Comparison of ENCODE assay signal across 18 cellular contexts in the genomic region with DNA sequence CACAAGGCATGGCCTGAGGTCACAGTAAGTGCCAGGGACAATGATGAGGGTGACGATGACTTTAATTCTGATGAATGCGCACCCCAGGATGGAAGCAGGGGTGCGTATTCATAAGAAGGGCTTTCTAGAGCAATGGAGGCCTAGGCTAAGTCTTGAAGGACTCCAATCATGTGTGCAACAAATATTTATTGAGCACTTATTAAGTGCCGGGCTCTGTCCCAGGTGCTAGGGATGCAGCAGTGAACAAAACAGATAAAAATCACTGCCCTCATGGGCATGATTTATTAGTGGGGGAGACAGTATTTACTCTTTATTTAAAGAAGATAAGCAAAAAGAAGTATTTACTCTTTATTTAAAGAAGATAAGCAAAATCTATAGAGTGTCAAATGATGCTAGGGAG.
"Had no signal": no experiment of that assay in that cellular context is flagged by ENCODE, and none has a peak within 500 bp of the region (broad histone marks: within the 10 kb centered on the region; RNA-seq: fewer than 3 reads in every experiment).

No MANE protein-coding gene starts in this region.

- H3K27me3 ChIP-seq: cardiac muscle cell, right atrium auricular region had no signal

- H3K4me3 ChIP-seq: cardiac muscle cell, dorsolateral prefrontal cortex, mucosa of descending colon, right atrium auricular region, transverse colon had no signal

- H3K27ac ChIP-seq: cardiac muscle cell, dorsolateral prefrontal cortex, right atrium auricular region, transverse colon had no signal

- H3K4me3 Mint-ChIP-seq: activated CD4-positive, alpha-beta T cell treated with anti-CD3 and anti-CD28 coated beads, Interleukin-2, amount 10 ng/mL, durations not matched to agents 24 days and 14 days; activated CD8-positive, alpha-beta T cell treated with anti-CD3 and anti-CD28 coated beads, Interleukin-2, amount 10 ng/mL, durations not matched to agents 7 days and 5 days; naive thymus-derived CD4-positive, alpha-beta T cell had no signal

- H3K36me3 ChIP-seq: cardiac muscle cell, right atrium auricular region, transverse colon had no signal

- DNase-seq: activated CD4-positive, alpha-beta T cell treated with anti-CD3 and anti-CD28 coated beads, Interleukin-2, amount 10 ng/mL, durations not matched to agents 24 days and 14 days; activated CD8-positive, alpha-beta memory T cell treated with anti-CD3 and anti-CD28 coated beads, Interleukin-2, amount 50 U/mL, for 4 hours; activated CD8-positive, alpha-beta T cell treated with anti-CD3 and anti-CD28 coated beads, Interleukin-2, amount 10 ng/mL, durations not matched to agents 7 days and 5 days; activated gamma-delta T cell; activated T-cell treated with anti-CD3 and anti-CD28 coated beads, Interleukin-2, amount 50 U/mL, for 48 hours; dorsolateral prefrontal cortex; mucosa of descending colon; naive thymus-derived CD4-positive, alpha-beta T cell; posterior cingulate gyrus; stimulated activated CD4-positive, alpha-beta T cell treated with anti-CD3 and anti-CD28 coated beads, Interleukin-2, amount 100 ng/mL, for 48 hours; stimulated activated naive B cell treated with anti-CD40 and anti-IgM and Interleukin-4, amounts not matched to agents 10 μg/mL and 1 μg/mL and 100 μg/mL, for 72 hours; substantia nigra; T-helper 2 cell; transverse colon had no signal

- H3K4me1 ChIP-seq: right atrium auricular region had no signal

- ATAC-seq: activated CD8-positive, alpha-beta T cell treated with anti-CD3 and anti-CD28 coated beads, Interleukin-2, amount 10 ng/mL, durations not matched to agents 7 days and 5 days; left lobe of liver; naive thymus-derived CD4-positive, alpha-beta T cell; stimulated activated naive B cell treated with anti-CD40 and anti-IgM and Interleukin-4, amounts not matched to agents 10 μg/mL and 1 μg/mL and 100 μg/mL, for 72 hours had no signal

- H3K27ac Mint-ChIP-seq: activated CD4-positive, alpha-beta T cell treated with anti-CD3 and anti-CD28 coated beads, Interleukin-2, amount 10 ng/mL, durations not matched to agents 24 days and 14 days; activated CD8-positive, alpha-beta T cell treated with anti-CD3 and anti-CD28 coated beads, Interleukin-2, amount 10 ng/mL, durations not matched to agents 7 days and 5 days; stimulated activated naive B cell treated with anti-CD40 and anti-IgM and Interleukin-4, amounts not matched to agents 10 μg/mL and 1 μg/mL and 100 μg/mL, for 72 hours; WTC11 had no signal

- H3K9me3 ChIP-seq: right atrium auricular region had no signal
